In the genomic region with DNA sequence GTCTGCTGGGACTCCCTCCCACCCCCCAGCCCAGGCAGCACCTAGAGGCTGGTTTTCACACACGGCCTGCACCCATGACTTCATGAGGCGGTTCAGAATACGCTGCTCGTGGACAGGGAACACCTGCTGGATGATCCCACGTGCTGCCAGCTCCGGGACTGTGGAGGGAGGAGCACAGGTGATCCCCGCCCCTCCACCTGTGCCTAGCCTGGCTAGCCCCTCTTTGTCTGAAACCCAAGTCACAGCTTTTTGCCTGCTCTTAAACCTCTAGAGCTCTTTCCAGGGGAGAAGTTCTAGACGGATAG, we compare ENCODE assay signal across 15 cellular contexts.
"Had no signal": no experiment of that assay in that cellular context is flagged by ENCODE, and none has a peak within 500 bp of the region (broad histone marks: within the 10 kb centered on the region; RNA-seq: fewer than 3 reads in every experiment).

No MANE protein-coding gene starts in this region.

- H3K9me3 Mint-ChIP-seq: activated CD8-positive, alpha-beta T cell treated with anti-CD3 and anti-CD28 coated beads for 36 hours; activated naive CD8-positive, alpha-beta T cell treated with anti-CD3 and anti-CD28 coated beads, Interleukin-2, amount 50 U/mL, for 24 hours; natural killer cell treated with Interleukin-12 subunit alpha and Interleukin-12 subunit beta and Interleukin-15 and Interleukin-18, amount 100 ng/mL, for 72 hours; stimulated activated naive CD8-positive, alpha-beta T cell treated with anti-CD3 and anti-CD28 coated beads, Interleukin-15, Interleukin-2, amounts not matched to agents 100 ng/mL and 50 ng/mL, for 24 hours; T-helper 2 cell treated with Interferon-gamma antibody and Interleukin-4, amounts not matched to agents 5 μg/mL and 100 μg/mL, for 36 hours had no signal

- H3K4me3 ChIP-seq: cardiac muscle cell, mucosa of descending colon, upper lobe of right lung had no signal

- H3K27me3 Mint-ChIP-seq: activated CD4-positive, alpha-beta T cell treated with anti-CD3 and anti-CD28 coated beads for 36 hours; activated CD8-positive, alpha-beta T cell treated with anti-CD3 and anti-CD28 coated beads for 36 hours; activated naive CD8-positive, alpha-beta T cell treated with anti-CD3 and anti-CD28 coated beads, Interleukin-2, amount 50 U/mL, for 24 hours; natural killer cell treated with Interleukin-12 subunit alpha and Interleukin-12 subunit beta and Interleukin-15 and Interleukin-18, amount 100 ng/mL, for 72 hours; stimulated activated naive CD8-positive, alpha-beta T cell treated with anti-CD3 and anti-CD28 coated beads, Interleukin-15, Interleukin-2, amounts not matched to agents 100 ng/mL and 50 ng/mL, for 24 hours had no signal

- H3K4me3 Mint-ChIP-seq: activated CD4-positive, alpha-beta T cell treated with anti-CD3 and anti-CD28 coated beads for 36 hours; activated CD8-positive, alpha-beta T cell treated with anti-CD3 and anti-CD28 coated beads for 36 hours; activated naive CD8-positive, alpha-beta T cell treated with anti-CD3 and anti-CD28 coated beads, Interleukin-2, amount 50 U/mL, for 24 hours; stimulated activated naive CD8-positive, alpha-beta T cell treated with anti-CD3 and anti-CD28 coated beads, Interleukin-15, Interleukin-2, amounts not matched to agents 100 ng/mL and 50 ng/mL, for 24 hours had no signal

- H3K27ac Mint-ChIP-seq: activated CD4-positive, alpha-beta T cell treated with anti-CD3 and anti-CD28 coated beads for 36 hours; activated CD8-positive, alpha-beta T cell treated with anti-CD3 and anti-CD28 coated beads for 36 hours; activated naive CD8-positive, alpha-beta T cell treated with anti-CD3 and anti-CD28 coated beads, Interleukin-2, amount 50 U/mL, for 24 hours; activated T-cell treated with anti-CD3 and anti-CD28 coated beads, Interleukin-2, amount 50 U/mL, for 72 hours; natural killer cell treated with Interleukin-12 subunit alpha and Interleukin-12 subunit beta and Interleukin-15 and Interleukin-18, amount 100 ng/mL, for 72 hours; stimulated activated naive CD8-positive, alpha-beta T cell treated with anti-CD3 and anti-CD28 coated beads, Interleukin-15, Interleukin-2, amounts not matched to agents 100 ng/mL and 50 ng/mL, for 24 hours; T-helper 2 cell treated with Interferon-gamma antibody and Interleukin-4, amounts not matched to agents 5 μg/mL and 100 μg/mL, for 36 hours had no signal

- H3K27ac ChIP-seq: cardiac muscle cell, upper lobe of right lung had no signal

- DNase-seq: activated CD4-positive, alpha-beta T cell treated with anti-CD3 and anti-CD28 coated beads for 36 hours; activated CD8-positive, alpha-beta memory T cell treated with anti-CD3 and anti-CD28 coated beads, Interleukin-2, amount 50 U/mL, for 4 hours; activated CD8-positive, alpha-beta T cell treated with anti-CD3 and anti-CD28 coated beads for 36 hours; activated naive CD8-positive, alpha-beta T cell treated with anti-CD3 and anti-CD28 coated beads, Interleukin-2, amount 50 U/mL, for 24 hours; activated T-cell treated with anti-CD3 and anti-CD28 coated beads, Interleukin-2, amount 50 U/mL, for 72 hours; foreskin melanocyte; head of caudate nucleus; stimulated activated CD4-positive, alpha-beta T cell treated with anti-CD3 and anti-CD28 coated beads, Interleukin-4, amount 100 ng/mL, for 1 hour; stimulated activated CD8-positive, alpha-beta memory T cell treated with anti-CD3 and anti-CD28 coated beads, Interleukin-4, amount 100 ng/mL, for 48 hours; upper lobe of right lung had no signal

- H3K27me3 ChIP-seq: upper lobe of right lung had no signal

- H3K36me3 Mint-ChIP-seq: natural killer cell treated with Interleukin-12 subunit alpha and Interleukin-12 subunit beta and Interleukin-15 and Interleukin-18, amount 100 ng/mL, for 72 hours had no signal

- H3K36me3 ChIP-seq: cardiac muscle cell, upper lobe of right lung had no signal

- H3K9me3 ChIP-seq: mucosa of descending colon, upper lobe of right lung had no signal

- ATAC-seq: activated CD4-positive, alpha-beta T cell treated with anti-CD3 and anti-CD28 coated beads for 36 hours; activated CD8-positive, alpha-beta T cell treated with anti-CD3 and anti-CD28 coated beads for 36 hours; activated naive CD8-positive, alpha-beta T cell treated with anti-CD3 and anti-CD28 coated beads, Interleukin-2, amount 50 U/mL, for 24 hours; activated T-cell treated with anti-CD3 and anti-CD28 coated beads, Interleukin-2, amount 50 U/mL, for 72 hours; mucosa of descending colon; natural killer cell treated with Interleukin-12 subunit alpha and Interleukin-12 subunit beta and Interleukin-15 and Interleukin-18, amount 100 ng/mL, for 72 hours; upper lobe of right lung had no signal
